Comparison of ENCODE assay signal across 11 cellular contexts in the genomic region with DNA sequence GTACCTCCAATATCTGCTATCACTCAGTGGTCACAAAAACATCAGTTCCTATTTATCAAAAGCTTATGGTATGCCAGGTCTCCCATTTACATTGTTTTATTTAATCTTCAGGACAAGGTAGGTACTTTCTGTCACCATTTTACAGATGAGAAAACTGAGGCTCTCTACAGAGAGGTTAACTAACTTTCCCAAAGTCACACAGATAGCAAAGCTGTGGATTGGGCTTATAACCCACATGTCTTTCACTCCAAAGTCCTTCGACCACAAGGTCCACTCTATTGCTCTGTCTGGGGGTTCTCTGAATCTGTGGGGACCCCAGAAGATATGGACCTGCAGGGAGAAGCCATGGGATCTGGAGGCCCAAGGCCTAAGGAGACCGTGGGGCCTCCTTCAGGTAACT. TPM values are rescaled to one million over a fixed set of nuclear protein-coding genes. Genes with fewer than 3 reads are reported as not detected.
DNase-seq lines count a peak whose midpoint lies in the region; ATAC-seq and TF ChIP-seq lines count a peak whose summit lies in the region.
"Had no signal": no experiment of that assay in that cellular context is flagged by ENCODE, and none has a peak within 500 bp of the region (broad histone marks: within the 10 kb centered on the region; RNA-seq: fewer than 3 reads in every experiment).

No MANE protein-coding gene starts in this region.

- POLR2A ChIA-PET in activated CD8-positive, alpha-beta T cell treated with anti-CD3 and anti-CD28 coated beads for 36 hours (lab: Charles Lee) = interaction anchor here (0.8 to 3.0 kb wide), 14 partner anchors 9 to 199 kb away, joined by 3 to 14 read pairs (median 4); partner anchors contain the start of genes AHCYL1, AMPD2 and CSF1

- 75 to 81% methylated on average over 2 of the region's 2 CpGs for WGBS in upper lobe of left lung, 2 donors
- WGBS in GM23248 (ENCODE audit: low coverage in 1 of 2, low lambda C conversion rate in 2 of 2, missing lambda C conversion rate in 2 of 2), 2 experiments = 92 to 100% methylated on average over 2 of the region's 2 CpGs

- H3K27ac ChIP-seq in cardiac muscle cell = peak overlapping the region; percentile 66
- H3K27ac ChIP-seq in lower lobe of right lung = peak overlapping the region; percentile 72
- peak overlapping the region; percentile 51 to 78 (median 74) for H3K27ac ChIP-seq in upper lobe of left lung
- H3K27ac ChIP-seq in GM23248 = no peak overlapping the region
- H3K27ac ChIP-seq: pancreas had no signal

- in situ Hi-C loops in GM23248 (cut with MboI) = no loop called here

- intact Hi-C loops in left ventricle myocardium superior (cut with micrococcal nuclease) = no loop called here
- intact Hi-C loops in activated CD8-positive, alpha-beta T cell treated with anti-CD3 and anti-CD28 coated beads for 36 hours (cut with micrococcal nuclease) = loop anchor here (5.0 kb wide), 1 partner anchor 117 kb away; no protein-coding TSS in a partner anchor
- intact Hi-C loops in lower lobe of right lung (cut with DNase I) = no loop called here

- H3K4me1 ChIP-seq in cardiac muscle cell (ENCODE audit: low read depth) = peaks cover 60% of the 10 kb centered on the region
- peaks cover 79% of the 10 kb centered on the region for H3K4me1 ChIP-seq in lower lobe of right lung
- peaks cover 50 to 69% (median 66%) of the 10 kb centered on the region in 4 donors for H3K4me1 ChIP-seq in upper lobe of left lung
- H3K4me1 ChIP-seq in GM23248 (ENCODE audit: insufficient read depth) = peaks cover 31% of the 10 kb centered on the region

- no peak overlapping the region for H2AFZ ChIP-seq in GM23248

- H3K9me2 ChIP-seq in GM23248 (ENCODE audit: insufficient read depth) = no peaks in the 10 kb centered on the region

- H3K36me3 Mint-ChIP-seq in activated CD8-positive, alpha-beta T cell treated with anti-CD3 and anti-CD28 coated beads for 36 hours (ENCODE audit: low read depth) = peaks cover 2% of the 10 kb centered on the region

- no peak overlapping the region for H3K4me2 ChIP-seq in GM23248 (ENCODE audit: unreplicated experiment)

- ATAC-seq in left ventricle myocardium superior (no peak), lower lobe of right lung (no peak), upper lobe of left lung (ENCODE audit: low FRiP score in 2 of 2) (no peak)
- ATAC-seq in activated CD8-positive, alpha-beta T cell treated with anti-CD3 and anti-CD28 coated beads for 36 hours = no peak

- no peaks in the 10 kb centered on the region for H3K27me3 ChIP-seq in cardiac muscle cell
- no peaks in the 10 kb centered on the region for H3K27me3 ChIP-seq in lower lobe of right lung (ENCODE audit: low read depth)
- no peaks in the 10 kb centered on the region for H3K27me3 ChIP-seq in upper lobe of left lung
- no peaks in the 10 kb centered on the region for H3K27me3 ChIP-seq in GM23248 (replicated peaks; ENCODE audit: insufficient read depth)
- H3K27me3 ChIP-seq: pancreas had no signal

- no peaks in the 10 kb centered on the region for H3K79me2 ChIP-seq in GM23248 (ENCODE audit: insufficient read depth)

- DNase-seq in cardiac muscle cell (ENCODE audit: low read depth in 1 of 2, low spot score in 1 of 2) = no peak
- no peak for DNase-seq in left ventricle myocardium superior
- no peak for DNase-seq in activated CD8-positive, alpha-beta T cell treated with anti-CD3 and anti-CD28 coated beads for 36 hours
- no peak for DNase-seq in lower lobe of right lung
- DNase-seq in upper lobe of left lung = no peak
- no peak for DNase-seq in RKO (ENCODE audit: low spot score)
- no peak for DNase-seq in GM23248
- DNase-seq in NCI-H446 (lab: John Stamatoyannopoulos, UW) = no peak
- DNase-seq: NCI-H1105, NCI-H446 treated with DMSO at 0.1 percent for 48 hours had no signal

- no peaks in the 10 kb centered on the region for H3K27me3 Mint-ChIP-seq in activated CD8-positive, alpha-beta T cell treated with anti-CD3 and anti-CD28 coated beads for 36 hours

- TF ChIP-seq EP300 in upper lobe of left lung (IDR thresholded peaks at IDR 0.05) = no peak

- H3K4me3 ChIP-seq in cardiac muscle cell = no peak overlapping the region
- H3K4me3 ChIP-seq in lower lobe of right lung = no peak overlapping the region
- H3K4me3 ChIP-seq in upper lobe of left lung = no peak overlapping the region
- H3K4me3 ChIP-seq in GM23248 = no peak overlapping the region
- H3K4me3 ChIP-seq: pancreas had no signal

- CTCF ChIA-PET in activated CD8-positive, alpha-beta T cell treated with anti-CD3 and anti-CD28 coated beads for 36 hours (lab: Charles Lee) = interaction anchor here (0.8 to 24.0 kb wide), 19 partner anchors 11 to 239 kb away, joined by 3 to 745 read pairs (median 4); partner anchors contain the start of gene AHCYL1

- H3K9me3 ChIP-seq in cardiac muscle cell (ENCODE audit: low read depth) = no peaks in the 10 kb centered on the region
- H3K9me3 ChIP-seq in lower lobe of right lung = no peaks in the 10 kb centered on the region
- no peaks in the 10 kb centered on the region for H3K9me3 ChIP-seq in upper lobe of left lung
- H3K9me3 ChIP-seq in GM23248 (ENCODE audit: low read depth) = no peaks in the 10 kb centered on the region
- H3K9me3 ChIP-seq: pancreas had no signal

- H3K4me1 Mint-ChIP-seq in activated CD8-positive, alpha-beta T cell treated with anti-CD3 and anti-CD28 coated beads for 36 hours (ENCODE audit: low read depth) = peaks cover 63% of the 10 kb centered on the region

- no peak overlapping the region for H3K9ac ChIP-seq in GM23248

- TF ChIP-seq CTCF in cardiac muscle cell (IDR thresholded peaks at IDR 0.05; ENCODE audit: low read depth, low read length) (no peak), lower lobe of right lung (IDR thresholded peaks at IDR 0.05) (no peak), upper lobe of left lung (IDR thresholded peaks at IDR 0.05) (no peak)
- TF ChIP-seq CTCF in activated CD8-positive, alpha-beta T cell treated with anti-CD3 and anti-CD28 coated beads for 36 hours (IDR thresholded peaks at IDR 0.05) = no peak

- H3K9me3 Mint-ChIP-seq in activated CD8-positive, alpha-beta T cell treated with anti-CD3 and anti-CD28 coated beads for 36 hours = no peaks in the 10 kb centered on the region

- 0 out of 2 replicates have a peak, but pooled peaks cover 4% of the 10 kb centered on the region for H3F3A ChIP-seq in GM23248 (ENCODE audit: insufficient read depth)

- H3K36me3 ChIP-seq in cardiac muscle cell = no peaks in the 10 kb centered on the region
- H3K36me3 ChIP-seq in lower lobe of right lung = no peaks in the 10 kb centered on the region
- no peaks in the 10 kb centered on the region for H3K36me3 ChIP-seq in upper lobe of left lung
- H3K36me3 ChIP-seq in GM23248 (ENCODE audit: low read depth) = no peaks in the 10 kb centered on the region
- H3K36me3 ChIP-seq: pancreas had no signal

- peak overlapping the region; percentile 92 for H3K27ac Mint-ChIP-seq in activated CD8-positive, alpha-beta T cell treated with anti-CD3 and anti-CD28 coated beads for 36 hours

- no peaks in the 10 kb centered on the region for H4K20me1 ChIP-seq in GM23248 (ENCODE audit: insufficient read depth)

- TF ChIP-seq POLR2A in upper lobe of left lung (IDR thresholded peaks at IDR 0.05) = no peak

- H3K4me3 Mint-ChIP-seq in activated CD8-positive, alpha-beta T cell treated with anti-CD3 and anti-CD28 coated beads for 36 hours = no peak overlapping the region

RNA-seq across cellular contexts. Expression of gene EPS8L3, which starts 26.6 kb away (rescaled TPM):
- total RNA-seq in cardiac muscle cell (not detected in 2 replicates), left ventricle myocardium superior (not detected), lower lobe of right lung (not detected), upper lobe of left lung (under 1 TPM in 1 of 6 donors, not detected in 5; 0.20 TPM)
- polyA plus RNA-seq in cardiac muscle cell (0.28 TPM in 1 of 2 replicates, not detected in the other), GM23248 (2016; fragmentation: Nextera tagmentation; extraction: Ambion mirVana) (not detected in 2 replicates)
- not detected for total RNA-seq in activated CD8-positive, alpha-beta T cell treated with anti-CD3 and anti-CD28 coated beads for 36 hours
- not detected in 2 replicates for total RNA-seq in GM23248 (2014; rRNA removed; shearing (Covaris generic))

RNA-seq across cellular contexts. Expression of gene GSTM3, which starts 49.5 kb away (rescaled TPM):
- total RNA-seq in cardiac muscle cell (46.9 and 65.8 TPM in 2 replicates), left ventricle myocardium superior (113 TPM), lower lobe of right lung (18.5 TPM), upper lobe of left lung (10 to 100 TPM in 3 of 6 donors, 1 to 10 TPM in 3; 4.9 to 23.3 (median 11.2) TPM)
- polyA plus RNA-seq in cardiac muscle cell (139 and 167 TPM in 2 replicates), GM23248 (2016; fragmentation: Nextera tagmentation; extraction: Ambion mirVana) (75.2 and 81.0 TPM in 2 replicates)
- total RNA-seq in activated CD8-positive, alpha-beta T cell treated with anti-CD3 and anti-CD28 coated beads for 36 hours = 10 to 100 TPM; 40.8 to 42.0 TPM
- total RNA-seq in GM23248 (2014; rRNA removed; shearing (Covaris generic)) = 28.7 and 30.0 TPM in 2 replicates
